8 cellular contexts compared by ENCODE assay signal in genomic region chr16:87416826-87417471, GRCh38. TPM values are rescaled to one million over a fixed set of nuclear protein-coding genes. Genes with fewer than 3 reads are reported as not detected.
DNase-seq lines count a peak whose midpoint lies in the region; ATAC-seq and TF ChIP-seq lines count a peak whose summit lies in the region.

No MANE protein-coding gene starts in this region.

- H3K27me3 ChIP-seq in endodermal cell (ENCODE audit: control insufficient read depth, insufficient read depth, low read length, poor library complexity, severe bottlenecking): no peaks in the 10 kb centered on the region
- H3K27me3 ChIP-seq in neural progenitor cell: no peaks in the 10 kb centered on the region
- no peaks in the 10 kb centered on the region for H3K27me3 ChIP-seq in HAP-1 (ENCODE audit: low read depth)

- H3K9me3 Mint-ChIP-seq in endodermal cell: no peaks in the 10 kb centered on the region
- H3K9me3 Mint-ChIP-seq in neural progenitor cell: no peaks in the 10 kb centered on the region

- H3K4me3 ChIP-seq in endodermal cell (ENCODE audit: low read length) (no peak overlapping the region), neural progenitor cell (no peak overlapping the region), HAP-1 (no peak overlapping the region)

- H3K9me3 ChIP-seq in endodermal cell (ENCODE audit: control insufficient read depth, low read length) (no peaks in the 10 kb centered on the region), neural progenitor cell (ENCODE audit: low read depth) (no peaks in the 10 kb centered on the region), HAP-1 (no peaks in the 10 kb centered on the region)

- no peaks in the 10 kb centered on the region for H3K4me1 ChIP-seq in endodermal cell (ENCODE audit: control insufficient read depth, insufficient read depth, low read length)
- H3K4me1 ChIP-seq in neural progenitor cell: no peaks in the 10 kb centered on the region
- no peaks in the 10 kb centered on the region for H3K4me1 ChIP-seq in HAP-1

- TF ChIP-seq CTCF in endodermal cell (conservative IDR thresholded peaks at IDR 0.05) (peak; percentile 73), neural progenitor cell (IDR thresholded peaks at IDR 0.05) (peak; percentile 61)

- H3K27ac ChIP-seq in endodermal cell (ENCODE audit: low read depth, low read length): no peak overlapping the region
- no peak overlapping the region for H3K27ac ChIP-seq in neural progenitor cell

- H3K79me2 ChIP-seq in neural progenitor cell (ENCODE audit: low read depth): no peaks in the 10 kb centered on the region

- H3K36me3 Mint-ChIP-seq in endodermal cell (ENCODE audit: low read depth): peaks cover 63% of the 10 kb centered on the region
- peaks cover 24% of the 10 kb centered on the region for H3K36me3 Mint-ChIP-seq in neural progenitor cell

- no peak overlapping the region for H3K4me2 ChIP-seq in neural progenitor cell

- H3F3A ChIP-seq in neural progenitor cell (ENCODE audit: low read depth): no peaks in the 10 kb centered on the region

- H3K4me1 Mint-ChIP-seq in endodermal cell (no peaks in the 10 kb centered on the region), neural progenitor cell (no peaks in the 10 kb centered on the region)

- DNase-seq in SIG-M5 treated with dmso at 0.1 percent for 504 hours (lab: John Stamatoyannopoulos, UW; ENCODE audit: unreplicated experiment) (peak; percentile 9), SIG-M5 (lab: John Stamatoyannopoulos, UW) (no peak), RPMI8226 (peak; percentile 7), endodermal cell (no peak), neural progenitor cell (ENCODE audit: low spot score) (peak; percentile 19), HAP-1 (ENCODE audit: low spot score in 2 of 2) (no peak)

- H4K20me1 ChIP-seq in neural progenitor cell (ENCODE audit: low read depth): no peaks in the 10 kb centered on the region

- H2AFZ ChIP-seq in neural progenitor cell (replicated peaks): no peak overlapping the region

- ATAC-seq in HG03460 (IDR thresholded peaks at IDR 0.05; ENCODE audit: unreplicated experiment): no peak
- ATAC-seq in GM19452 (IDR thresholded peaks at IDR 0.05; ENCODE audit: unreplicated experiment): no peak

- H3K27ac Mint-ChIP-seq in endodermal cell (peak overlapping the region; percentile 13), neural progenitor cell (no peak overlapping the region)

- in situ Hi-C loops in HAP-1 (cut with MboI; ENCODE audit: low sequenced_read_pairs): no loop called here

- H3K4me3 Mint-ChIP-seq in endodermal cell (no peak overlapping the region), neural progenitor cell (no peak overlapping the region)

- H3K9ac ChIP-seq in endodermal cell (ENCODE audit: extremely low read depth, low read length, poor library complexity, severe bottlenecking) (no peak overlapping the region), neural progenitor cell (no peak overlapping the region)

- WGBS in endodermal cell (ENCODE audit: insufficient coverage in 1 of 2, insufficient read length in 1 of 2), 2 experiments: 95% methylated on average over 17 to 21 of the region's 21 CpGs

- H3K27me3 Mint-ChIP-seq in endodermal cell (ENCODE audit: insufficient read depth): no peaks in the 10 kb centered on the region
- peaks cover 2% of the 10 kb centered on the region for H3K27me3 Mint-ChIP-seq in neural progenitor cell (ENCODE audit: insufficient read depth, low read depth)

- H3K36me3 ChIP-seq in endodermal cell (ENCODE audit: control insufficient read depth, insufficient read depth, low read length): peaks cover 56% of the 10 kb centered on the region
- no peaks in the 10 kb centered on the region for H3K36me3 ChIP-seq in neural progenitor cell
- peaks cover 23% of the 10 kb centered on the region for H3K36me3 ChIP-seq in HAP-1 (replicated peaks)

RNA-seq across cellular contexts. Expression of gene MAP1LC3B, which starts 24.8 kb away (rescaled TPM):
- total RNA-seq in endodermal cell (10 to 100 TPM; 56.4 to 62.4 TPM), neural progenitor cell (ENCODE audit: low replicate concordance) (32.5 and 39.1 TPM in 2 replicates)
- 67.5 TPM for polyA plus RNA-seq in endodermal cell (2013, experiment 1 of 2)
- 73.4 TPM for polyA plus RNA-seq in endodermal cell (2013, experiment 2 of 2)

RNA-seq across cellular contexts. Expression of gene FBXO31, which starts 33.4 kb away (rescaled TPM):
- total RNA-seq in endodermal cell (10 to 100 TPM; 18.6 to 22.1 TPM), neural progenitor cell (ENCODE audit: low replicate concordance) (5.8 and 19.8 TPM in 2 replicates)
- polyA plus RNA-seq in endodermal cell (2013, experiment 1 of 2): 13.4 TPM
- polyA plus RNA-seq in endodermal cell (2013, experiment 2 of 2): 9.5 TPM

Comparison
In these comparisons a context has a peak if more than half of its experiments do, and no peak if none do; other contexts are left out.
1. DNase-seq: peak in SIG-M5 treated with dmso at 0.1 percent for 504 hours (single experiment), RPMI8226 (single experiment) and neural progenitor cell (single experiment); none in SIG-M5 (single experiment), endodermal cell (single experiment) and HAP-1 (0 of 2).